ENCODE assay signal across 14 cellular contexts in genomic region chr9:132792547-132792946, GRCh38.
DNase-seq lines count a peak whose midpoint lies in the region; ATAC-seq and TF ChIP-seq lines count a peak whose summit lies in the region.
"Had no signal": no experiment of that assay in that cellular context is flagged by ENCODE, and none has a peak within 500 bp of the region (broad histone marks: within the 10 kb centered on the region; RNA-seq: fewer than 3 reads in every experiment).

No MANE protein-coding gene starts in this region.

- peak; percentile 51 for DNase-seq in activated CD8-positive, alpha-beta memory T cell treated with anti-CD3 and anti-CD28 coated beads for 24 hours
- no peak for DNase-seq in activated CD8-positive, alpha-beta memory T cell treated with anti-CD3 and anti-CD28 coated beads, Interleukin-2, amount 50 U/mL, for 4 hours
- peak; percentile 46 for DNase-seq in islet precursor cell
- DNase-seq in posterior vena cava (ENCODE audit: low spot score), result peak; percentile 49
- no peak for DNase-seq in NCI-H1048 (lab: John Stamatoyannopoulos, UW)
- DNase-seq in PC-3, result no peak
- DNase-seq: 8988T; ACHN; Calu3; CD4-positive, alpha-beta T cell; DMS 273 treated with DMSO at 0.1 percent for 48 hours had no signal

- CTCF ChIA-PET in PC-3 (lab: Charles Lee), result no interaction called here

- no TSS peak for BruUV-seq in PC-3 (replicated peaks; lab: Mats Ljungman, UMichigan)

- H3K27me3 ChIP-seq in PC-3 (ENCODE audit: low read length), result no peaks in the 10 kb centered on the region
- H3K27me3 ChIP-seq: BLaER1 treated with 17β-estradiol and CSF1 and Interleukin-3, amounts not matched to agents 10 nM and 100 nM had no signal

- intact Hi-C loops in posterior vena cava (cut with DNase I) (loop anchor here in 1 of 2 donors (10.0 kb wide), 1 partner anchor 118 kb away; the partner anchor contains the start of gene GTF3C4), PC-3 (cut with micrococcal nuclease) (no loop called here)

- no peaks in the 10 kb centered on the region for H3F3A ChIP-seq in PC-3 (ENCODE audit: low read length, unreplicated experiment)

- H4K20me1 ChIP-seq in PC-3 (ENCODE audit: low read length), result no peaks in the 10 kb centered on the region
- H4K20me1 ChIP-seq: BLaER1 treated with 17β-estradiol and CSF1 and Interleukin-3, amounts not matched to agents 10 nM and 100 nM had no signal

- H3K79me2 ChIP-seq in PC-3 (ENCODE audit: low read length), result no peaks in the 10 kb centered on the region

- H3K9me2 ChIP-seq in PC-3 (replicated peaks; ENCODE audit: low read length), result no peaks in the 10 kb centered on the region

- ATAC-seq in HG03196 (IDR thresholded peaks at IDR 0.05; ENCODE audit: unreplicated experiment) (no peak), PC-3 (no peak)

- H3K9me3 ChIP-seq in PC-3 (ENCODE audit: low read length), result no peaks in the 10 kb centered on the region

- TF ChIP-seq CTCF in PC-3 (conservative IDR thresholded peaks at IDR 0.05; ENCODE audit: low read depth, low read length), result no peak

- POLR2A ChIA-PET in PC-3 (lab: Charles Lee; ENCODE audit: unreplicated experiment), result no interaction called here

- no peak overlapping the region for H3K9ac ChIP-seq in PC-3 (ENCODE audit: low read length)
- H3K9ac ChIP-seq: BLaER1 treated with 17β-estradiol and CSF1 and Interleukin-3, amounts not matched to agents 10 nM and 100 nM had no signal

- no peaks in the 10 kb centered on the region for H3K4me1 ChIP-seq in PC-3 (ENCODE audit: insufficient read depth, low read length)

- H3K4me2 ChIP-seq in PC-3 (ENCODE audit: low read length), result no peak overlapping the region
- H3K4me2 ChIP-seq: BLaER1 treated with 17β-estradiol and CSF1 and Interleukin-3, amounts not matched to agents 10 nM and 100 nM had no signal

- no peaks in the 10 kb centered on the region for H3K36me3 ChIP-seq in PC-3 (ENCODE audit: low read depth, low read length)
- H3K36me3 ChIP-seq: BLaER1 treated with 17β-estradiol and CSF1 and Interleukin-3, amounts not matched to agents 10 nM and 100 nM; HAP-1 had no signal

- H2AFZ ChIP-seq in PC-3 (ENCODE audit: low read length), result no peak overlapping the region

- H3K4me3 ChIP-seq in PC-3 (ENCODE audit: low read length), result no peak overlapping the region
- H3K4me3 ChIP-seq: BLaER1 treated with 17β-estradiol and CSF1 and Interleukin-3, amounts not matched to agents 10 nM and 100 nM; HAP-1 had no signal

- no peak overlapping the region for H3K27ac ChIP-seq in PC-3 (ENCODE audit: low read length)
- H3K27ac ChIP-seq: BLaER1 treated with 17β-estradiol and CSF1 and Interleukin-3, amounts not matched to agents 10 nM and 100 nM had no signal

Comparison
In these comparisons a context has a peak if more than half of its experiments do, and no peak if none do; other contexts are left out.
1. DNase-seq: peak in activated CD8-positive, alpha-beta memory T cell treated with anti-CD3 and anti-CD28 coated beads for 24 hours (single experiment), islet precursor cell (single experiment) and posterior vena cava (single experiment); none in activated CD8-positive, alpha-beta memory T cell treated with anti-CD3 and anti-CD28 coated beads, Interleukin-2, amount 50 U/mL, for 4 hours (single experiment), NCI-H1048 (single experiment) and PC-3 (single experiment).